In the genomic region with DNA sequence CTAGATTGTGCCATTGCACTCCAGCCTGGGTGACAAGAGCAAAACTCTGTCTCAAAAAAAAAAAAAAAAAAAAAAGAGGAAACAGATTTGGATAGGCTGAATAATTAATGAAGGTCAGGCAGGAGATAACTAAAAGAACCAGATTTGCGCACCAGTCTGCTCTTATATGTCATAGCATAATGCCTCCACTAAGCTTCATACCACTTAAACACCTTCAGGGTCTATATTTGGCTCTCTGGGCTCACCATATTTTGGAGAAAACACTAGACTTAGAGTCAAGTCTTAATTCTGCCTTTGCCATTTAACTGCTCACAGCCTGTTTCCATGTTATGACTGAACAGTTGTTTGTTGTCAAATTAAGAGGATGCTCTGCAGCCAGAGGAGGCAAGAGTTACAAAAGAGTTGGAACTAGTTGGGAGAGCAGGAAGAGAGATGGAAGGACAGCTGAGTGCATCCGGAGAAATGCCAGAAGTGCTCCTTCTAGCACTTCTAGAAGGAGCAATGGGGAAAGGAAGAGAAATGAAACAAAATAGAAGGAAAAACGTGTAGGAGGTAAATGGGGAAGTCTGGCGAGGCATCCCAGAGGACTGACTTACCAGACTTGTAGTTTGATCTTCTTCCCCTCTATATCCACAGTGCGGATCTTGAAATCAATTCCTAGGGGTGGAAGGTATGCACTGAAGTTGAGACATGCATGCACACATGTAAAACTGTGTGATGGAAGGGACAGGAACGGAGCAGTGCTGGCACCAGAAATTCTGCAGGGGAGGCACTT, we compare ENCODE assay signal across 10 cellular contexts. TPM values are rescaled to one million over a fixed set of nuclear protein-coding genes. Genes with fewer than 3 reads are reported as not detected.
DNase-seq lines count a peak whose midpoint lies in the region; ATAC-seq and TF ChIP-seq lines count a peak whose summit lies in the region.
"Had no signal": no experiment of that assay in that cellular context is flagged by ENCODE, and none has a peak within 500 bp of the region (broad histone marks: within the 10 kb centered on the region; RNA-seq: fewer than 3 reads in every experiment).

No MANE protein-coding gene starts in this region.

- H3K27ac ChIP-seq in muscle layer of duodenum (ENCODE audit: low read length) = peak overlapping the region; percentile 96
- peak overlapping the region; percentile 95 for H3K27ac ChIP-seq in vagina

- ATAC-seq in stimulated activated naive CD8-positive, alpha-beta T cell treated with anti-CD3 and anti-CD28 coated beads, Interleukin-15, Interleukin-2, amounts not matched to agents 100 U/mL and 50 U/mL, for 24 hours = no peak
- no peak for ATAC-seq in GM21526 (IDR thresholded peaks at IDR 0.05; ENCODE audit: low FRiP score, unreplicated experiment)

- peaks cover 34% of the 10 kb centered on the region for H3K4me1 Mint-ChIP-seq in stimulated activated naive CD8-positive, alpha-beta T cell treated with anti-CD3 and anti-CD28 coated beads, Interleukin-15, Interleukin-2, amounts not matched to agents 100 ng/mL and 50 ng/mL, for 24 hours (ENCODE audit: low read depth)

- H3K4me3 ChIP-seq in cardiac fibroblast (replicated peaks in 1 of 2; ENCODE audit: low read depth in 2 of 2, low read length in 2 of 2) = peak overlapping the region; percentile 72 to 89
- peak overlapping the region; percentile 72 to 88 for H3K4me3 ChIP-seq in muscle layer of duodenum (ENCODE audit: low read depth in 1 of 2, low read length in 2 of 2)
- H3K4me3 ChIP-seq in vagina = peak overlapping the region; percentile 60 to 64

- H3K4me1 ChIP-seq in muscle layer of duodenum (ENCODE audit: control insufficient read depth in 1 of 2, insufficient read depth in 2 of 2, low read length in 2 of 2) = peaks cover 10 to 20% of the 10 kb centered on the region in 2 donors
- peaks cover 20% of the 10 kb centered on the region for H3K4me1 ChIP-seq in vagina

- H3K27me3 Mint-ChIP-seq in stimulated activated naive CD8-positive, alpha-beta T cell treated with anti-CD3 and anti-CD28 coated beads, Interleukin-15, Interleukin-2, amounts not matched to agents 100 ng/mL and 50 ng/mL, for 24 hours = no peaks in the 10 kb centered on the region

- no peaks in the 10 kb centered on the region for H3K9me3 Mint-ChIP-seq in stimulated activated naive CD8-positive, alpha-beta T cell treated with anti-CD3 and anti-CD28 coated beads, Interleukin-15, Interleukin-2, amounts not matched to agents 100 ng/mL and 50 ng/mL, for 24 hours

- H3K27ac Mint-ChIP-seq in stimulated activated naive CD8-positive, alpha-beta T cell treated with anti-CD3 and anti-CD28 coated beads, Interleukin-15, Interleukin-2, amounts not matched to agents 100 ng/mL and 50 ng/mL, for 24 hours = peak overlapping the region; percentile 26

- TF ChIP-seq POLR2A in vagina (IDR thresholded peaks at IDR 0.05) = no peak

- H3K36me3 ChIP-seq in muscle layer of duodenum (ENCODE audit: control insufficient read depth in 1 of 2, insufficient read depth in 2 of 2, low read length in 2 of 2) (peaks cover 4 to 18% of the 10 kb centered on the region in 2 donors), vagina (peaks cover 0 to 33% of the 10 kb centered on the region in 2 donors)

- intact Hi-C loops in vagina (cut with DNase I) = no loop called here

- peak overlapping the region; percentile 34 for H3K4me3 Mint-ChIP-seq in stimulated activated naive CD8-positive, alpha-beta T cell treated with anti-CD3 and anti-CD28 coated beads, Interleukin-15, Interleukin-2, amounts not matched to agents 100 ng/mL and 50 ng/mL, for 24 hours

- TF ChIP-seq CTCF in cardiac fibroblast (IDR thresholded peaks at IDR 0.05; ENCODE audit: low read depth, low read length) = no peak
- peak in 1 of 3 experiments; percentile 17 for TF ChIP-seq CTCF in vagina (IDR thresholded peaks at IDR 0.05)

- H3K36me3 Mint-ChIP-seq in stimulated activated naive CD8-positive, alpha-beta T cell treated with anti-CD3 and anti-CD28 coated beads, Interleukin-15, Interleukin-2, amounts not matched to agents 100 ng/mL and 50 ng/mL, for 24 hours (ENCODE audit: low read depth) = peaks cover 4% of the 10 kb centered on the region

- H3K9me3 ChIP-seq in muscle layer of duodenum (ENCODE audit: control insufficient read depth in 1 of 2, low read length in 2 of 2) (no peaks in the 10 kb centered on the region), vagina (no peaks in the 10 kb centered on the region)

- H3K27me3 ChIP-seq in muscle layer of duodenum (ENCODE audit: low read depth, low read length) (no peaks in the 10 kb centered on the region), vagina (no peaks in the 10 kb centered on the region)

- no peak for DNase-seq in stimulated activated naive CD8-positive, alpha-beta T cell treated with anti-CD3 and anti-CD28 coated beads, Interleukin-15, Interleukin-2, amounts not matched to agents 100 U/mL and 50 U/mL, for 24 hours
- DNase-seq in cardiac fibroblast (ENCODE audit: low read depth in 2 of 2) (peak in 1 of 2 donors; percentile 34), vagina (ENCODE audit: extremely low spot score in 2 of 2) (no peak), MV-4-11 (lab: John Stamatoyannopoulos, UW) (no peak), NCI-H1694 treated with DMSO at 0.1 percent for 48 hours (lab: John Stamatoyannopoulos, UW) (no peak)
- DNase-seq: cortex of kidney, NCI-H2171 treated with DMSO at 0.1 percent for 48 hours had no signal

RNA-seq across cellular contexts. Expression of gene RAB13, which starts 1.8 kb away (rescaled TPM):
- 49.8 TPM for total RNA-seq in vagina

RNA-seq across cellular contexts. Expression of gene RPS27, which starts 6.2 kb away (rescaled TPM):
- 1,771 TPM for total RNA-seq in vagina

RNA-seq across cellular contexts. Expression of gene JTB, which starts 6.8 kb away (rescaled TPM):
- total RNA-seq in vagina = 194 TPM

RNA-seq across cellular contexts. Expression of gene CREB3L4, which starts 16.6 kb away (rescaled TPM):
- 15.2 TPM for total RNA-seq in vagina

RNA-seq across cellular contexts. Expression of gene SLC39A1, which starts 21.0 kb away (rescaled TPM):
- total RNA-seq in vagina = 77.8 TPM
